ENCODE assay signal across 8 cellular contexts in genomic region chr1:36342426-36343185, GRCh38. TPM values are rescaled to one million over a fixed set of nuclear protein-coding genes. Genes with fewer than 3 reads are reported as not detected.
A peak's percentile ranks its signal among the peaks of the same experiment; 100 is the strongest.
DNase-seq lines count a peak whose midpoint lies in the region; ATAC-seq and FAIRE-seq lines count a peak whose summit lies in the region.

No MANE protein-coding gene starts in this region.

- FAIRE-seq in frontal cortex (lab: Jason Lieb, UNC): no peak

- H3K4me1 Mint-ChIP-seq in activated T-helper 1 cell treated with anti-CD3 and anti-CD28 coated beads, Interleukin-12 subunit alpha, Interleukin-12 subunit beta, Interleukin-2, Interleukin-4 antibody, amounts not matched to agents 30 ng/mL and 10 ng/mL and 1 ng/mL, durations not matched to agents 14 hours and 24 hours and 36 hours (ENCODE audit: low read depth): peaks cover 15% of the 10 kb centered on the region

- H3K27ac Mint-ChIP-seq in activated T-helper 1 cell treated with anti-CD3 and anti-CD28 coated beads, Interleukin-12 subunit alpha, Interleukin-12 subunit beta, Interleukin-2, Interleukin-4 antibody, amounts not matched to agents 30 ng/mL and 10 ng/mL and 1 ng/mL, durations not matched to agents 14 hours and 24 hours and 36 hours: peak overlapping the region; percentile 44

- H3K9me3 Mint-ChIP-seq in activated T-helper 1 cell treated with anti-CD3 and anti-CD28 coated beads, Interleukin-12 subunit alpha, Interleukin-12 subunit beta, Interleukin-2, Interleukin-4 antibody, amounts not matched to agents 30 ng/mL and 10 ng/mL and 1 ng/mL, durations not matched to agents 14 hours and 24 hours and 36 hours: no peaks in the 10 kb centered on the region

- H3K4me3 Mint-ChIP-seq in activated T-helper 1 cell treated with anti-CD3 and anti-CD28 coated beads, Interleukin-12 subunit alpha, Interleukin-12 subunit beta, Interleukin-2, Interleukin-4 antibody, amounts not matched to agents 30 ng/mL and 10 ng/mL and 1 ng/mL, durations not matched to agents 14 hours and 24 hours and 36 hours: no peak overlapping the region

- no peaks in the 10 kb centered on the region for H3K27me3 Mint-ChIP-seq in activated T-helper 1 cell treated with anti-CD3 and anti-CD28 coated beads, Interleukin-12 subunit alpha, Interleukin-12 subunit beta, Interleukin-2, Interleukin-4 antibody, amounts not matched to agents 30 ng/mL and 10 ng/mL and 1 ng/mL, durations not matched to agents 14 hours and 24 hours and 36 hours (ENCODE audit: insufficient read depth)

- peaks cover 12% of the 10 kb centered on the region for H3K36me3 Mint-ChIP-seq in activated T-helper 1 cell treated with anti-CD3 and anti-CD28 coated beads, Interleukin-12 subunit alpha, Interleukin-12 subunit beta, Interleukin-2, Interleukin-4 antibody, amounts not matched to agents 30 ng/mL and 10 ng/mL and 1 ng/mL, durations not matched to agents 14 hours and 24 hours and 36 hours (ENCODE audit: low read depth)

- intact Hi-C loops in activated T-helper 1 cell treated with anti-CD3 and anti-CD28 coated beads, Interleukin-12 subunit alpha, Interleukin-12 subunit beta, Interleukin-2, Interleukin-4 antibody, amounts not matched to agents 30 ng/mL and 10 ng/mL and 1 ng/mL, durations not matched to agents 14 hours and 24 hours and 36 hours (cut with micrococcal nuclease): loop anchor here (1.0 kb wide), 2 partner anchors 27 to 78 kb away; no protein-coding TSS in a partner anchor

- DNase-seq in NCI-H1105 treated with DMSO at 0.1 percent for 48 hours (lab: John Stamatoyannopoulos, UW) (peak; percentile 8), NCI-H1105 (lab: John Stamatoyannopoulos, UW) (no peak), NCI-H510A treated with DMSO at 0.1 percent for 48 hours (lab: John Stamatoyannopoulos, UW) (peak; percentile 48), frontal cortex (ENCODE audit: low spot score in 2 of 2) (peak; percentile 53 to 57), pulmonary artery endothelial cell (ENCODE audit: low read depth, low spot score) (peak; percentile 71)
- DNase-seq in activated T-helper 1 cell treated with anti-CD3 and anti-CD28 coated beads, Interleukin-12 subunit alpha, Interleukin-12 subunit beta, Interleukin-2, Interleukin-4 antibody, amounts not matched to agents 30 ng/mL and 10 ng/mL and 1 ng/mL, durations not matched to agents 14 hours and 24 hours and 36 hours (ENCODE audit: low spot score): peak; percentile 37

- ATAC-seq in HG02870 (IDR thresholded peaks at IDR 0.05; ENCODE audit: unreplicated experiment) (no peak), GM19395 (IDR thresholded peaks at IDR 0.05; ENCODE audit: unreplicated experiment) (no peak)

RNA-seq across cellular contexts. Expression of gene EVA1B, which starts 19.2 kb away (rescaled TPM):
- 10.6 and 10.9 TPM in 2 replicates for total RNA-seq in activated T-helper 1 cell treated with anti-CD3 and anti-CD28 coated beads, Interleukin-12 subunit alpha, Interleukin-12 subunit beta, Interleukin-2, Interleukin-4 antibody, amounts not matched to agents 30 ng/mL and 10 ng/mL and 1 ng/mL, durations not matched to agents 14 hours and 24 hours and 36 hours
- total RNA-seq in frontal cortex (3.7 TPM), pulmonary artery endothelial cell (108 and 133 TPM in 2 replicates)

RNA-seq across cellular contexts. Expression of gene SH3D21, which starts 36.4 kb away (rescaled TPM):
- total RNA-seq in activated T-helper 1 cell treated with anti-CD3 and anti-CD28 coated beads, Interleukin-12 subunit alpha, Interleukin-12 subunit beta, Interleukin-2, Interleukin-4 antibody, amounts not matched to agents 30 ng/mL and 10 ng/mL and 1 ng/mL, durations not matched to agents 14 hours and 24 hours and 36 hours: 7.5 and 8.3 TPM in 2 replicates
- 0.82 TPM for total RNA-seq in frontal cortex
- 1.1 TPM in 2 replicates for total RNA-seq in pulmonary artery endothelial cell

RNA-seq across cellular contexts. Expression of gene STK40, which starts 43.1 kb away (rescaled TPM):
- 46.5 and 48.7 TPM in 2 replicates for total RNA-seq in activated T-helper 1 cell treated with anti-CD3 and anti-CD28 coated beads, Interleukin-12 subunit alpha, Interleukin-12 subunit beta, Interleukin-2, Interleukin-4 antibody, amounts not matched to agents 30 ng/mL and 10 ng/mL and 1 ng/mL, durations not matched to agents 14 hours and 24 hours and 36 hours
- total RNA-seq in frontal cortex (10.6 TPM), pulmonary artery endothelial cell (13.3 and 19.2 TPM in 2 replicates)

RNA-seq across cellular contexts. Expression of gene LSM10, which starts 55.1 kb away (rescaled TPM):
- total RNA-seq in activated T-helper 1 cell treated with anti-CD3 and anti-CD28 coated beads, Interleukin-12 subunit alpha, Interleukin-12 subunit beta, Interleukin-2, Interleukin-4 antibody, amounts not matched to agents 30 ng/mL and 10 ng/mL and 1 ng/mL, durations not matched to agents 14 hours and 24 hours and 36 hours: 57.5 and 63.8 TPM in 2 replicates
- total RNA-seq in frontal cortex: 3.3 TPM
- total RNA-seq in pulmonary artery endothelial cell: 12.3 and 13.6 TPM in 2 replicates
